8 cellular contexts compared by ENCODE assay signal in genomic region chr20:32358883-32359632, GRCh38. TPM values are rescaled to one million over a fixed set of nuclear protein-coding genes. Genes with fewer than 3 reads are reported as not detected.
DNase-seq lines count a peak whose midpoint lies in the region; ATAC-seq and TF ChIP-seq lines count a peak whose summit lies in the region.

No MANE protein-coding gene starts in this region.

- ATAC-seq in HG03378 (IDR thresholded peaks at IDR 0.05; ENCODE audit: unreplicated experiment), result no peak

- DNase-seq in SIG-M5 treated with dmso at 0.1 percent for 504 hours (lab: John Stamatoyannopoulos, UW; ENCODE audit: unreplicated experiment) (peak; percentile 51), SIG-M5 (lab: John Stamatoyannopoulos, UW) (no peak), LHCN-M2 (ENCODE audit: low read depth) (peak; percentile 50), T-helper 2 cell (peak; percentile 60 to 82 (median 64)), anterior cingulate cortex (lab: John Stamatoyannopoulos, UW) (peak in 42 of 58 donors; percentile 13 to 75 (median 62)), hepatocyte (ENCODE audit: low spot score) (peak; percentile 94), retinal pigment epithelial cell (ENCODE audit: low read depth) (no peak)

- H4K20me1 ChIP-seq in hepatocyte (ENCODE audit: insufficient read depth, poor library complexity, severe bottlenecking), result peaks cover 45% of the 10 kb centered on the region

- H3K4me3 ChIP-seq in hepatocyte (peak overlapping the region; percentile 86), retinal pigment epithelial cell (ENCODE audit: low read length) (peak overlapping the region; percentile 95)

- no peaks in the 10 kb centered on the region for H3K9me2 ChIP-seq in hepatocyte (replicated peaks; ENCODE audit: insufficient read depth)

- no peaks in the 10 kb centered on the region for H3K36me3 ChIP-seq in hepatocyte (replicated peaks; ENCODE audit: insufficient read depth, low read depth)

- peaks cover 50% of the 10 kb centered on the region for H3K4me1 ChIP-seq in hepatocyte (ENCODE audit: insufficient read depth)

- H2AFZ ChIP-seq in hepatocyte, result peak overlapping the region; percentile 46

- peak overlapping the region; percentile 83 for H3K4me2 ChIP-seq in hepatocyte

- H3K9me3 ChIP-seq in hepatocyte (ENCODE audit: low read depth), result no peaks in the 10 kb centered on the region

- TF ChIP-seq CTCF in hepatocyte (IDR thresholded peaks at IDR 0.05; ENCODE audit: poor library complexity), result no peak
- TF ChIP-seq CTCF in retinal pigment epithelial cell (conservative IDR thresholded peaks at IDR 0.05; ENCODE audit: low read depth, low read length), result no peak

- under 1% methylated on average over 26 of the region's 46 CpGs for WGBS in hepatocyte (ENCODE audit: low lambda C conversion rate, missing lambda C conversion rate)

- H3K27me3 ChIP-seq in hepatocyte, result no peaks in the 10 kb centered on the region

- peaks cover 54% of the 10 kb centered on the region for H3K79me2 ChIP-seq in hepatocyte

- H3K27ac ChIP-seq in hepatocyte, result peak overlapping the region; percentile 99

RNA-seq across cellular contexts. Expression of gene ASXL1, which starts 0.9 kb away (rescaled TPM):
- total RNA-seq in LHCN-M2 (2014; rRNA removed) (23.3 and 28.4 TPM in 2 replicates), hepatocyte (59.6 and 82.0 TPM in 2 replicates)
- 20.7 TPM for polyA plus RNA-seq in LHCN-M2 (2012)
- polyA plus RNA-seq in hepatocyte, result 95.6 and 126 TPM in 2 replicates

Comparison
In these comparisons a context has a peak if more than half of its experiments do, and no peak if none do; other contexts are left out.
1. DNase-seq: peak in SIG-M5 treated with dmso at 0.1 percent for 504 hours (single experiment), LHCN-M2 (single experiment), T-helper 2 cell (5 of 5), anterior cingulate cortex (42 of 58) and hepatocyte (single experiment); none in SIG-M5 (single experiment) and retinal pigment epithelial cell (single experiment).